ENCODE assay signal across 8 cellular contexts in genomic region chr14:103386632-103387329, GRCh38. TPM values are rescaled to one million over a fixed set of nuclear protein-coding genes. Genes with fewer than 3 reads are reported as not detected.
A peak's percentile ranks its signal among the peaks of the same experiment; 100 is the strongest.
DNase-seq lines count a peak whose midpoint lies in the region; ATAC-seq and TF ChIP-seq lines count a peak whose summit lies in the region.

No MANE protein-coding gene starts in this region.

- peak overlapping the region in 1 of 2 donors; percentile 83 for H3K27ac ChIP-seq in ovary

- TF ChIP-seq EP300 in ovary (IDR thresholded peaks at IDR 0.05) = no peak

- ATAC-seq in GM21737 (IDR thresholded peaks at IDR 0.05; ENCODE audit: unreplicated experiment) (no peak), HG02970 (IDR thresholded peaks at IDR 0.05; ENCODE audit: low FRiP score, unreplicated experiment) (no peak)

- TF ChIP-seq POLR2A in ovary (IDR thresholded peaks at IDR 0.05) = no peak

- TF ChIP-seq CTCF in GM12875 (IDR thresholded peaks at IDR 0.05; ENCODE audit: borderline replicate concordance, insufficient read depth, low read depth, low read length) (no peak), epithelial cell of proximal tubule (conservative IDR thresholded peaks at IDR 0.05; ENCODE audit: low read depth, low read length) (no peak), ovary (IDR thresholded peaks at IDR 0.05) (no peak)

- no peaks in the 10 kb centered on the region for H3K36me3 ChIP-seq in ovary

- 3 to 4% (median 3%) methylated on average over 11 of the region's 11 CpGs for WGBS in ovary, 3 donors

- H3K4me1 ChIP-seq in ovary (ENCODE audit: insufficient read depth) = peaks cover 5% of the 10 kb centered on the region

- intact Hi-C loops in ovary (cut with DNase I) = loop anchor here in 2 of 4 donors (5.0 to 10.0 kb wide), 2 partner anchors 49 to 52 kb away; partner anchors contain the start of gene EIF5 (in 1 of the 2)

- no peaks in the 10 kb centered on the region for H3K27me3 ChIP-seq in ovary

- DNase-seq in RKO (ENCODE audit: low spot score) (peak; percentile 43), epithelial cell of proximal tubule (ENCODE audit: low read depth) (no peak), ovary (no peak), amygdala (lab: John Stamatoyannopoulos, UW) (no peak), OCI-M2 (lab: John Stamatoyannopoulos, UW; ENCODE audit: unreplicated experiment) (no peak)

- H3K4me3 ChIP-seq in GM12875 (ENCODE audit: low read depth, low read length) = peak overlapping the region; percentile 98
- peak overlapping the region; percentile 98 for H3K4me3 ChIP-seq in epithelial cell of proximal tubule (ENCODE audit: low read depth, low read length)
- peak overlapping the region; percentile 68 for H3K4me3 ChIP-seq in ovary

- H3K9me3 ChIP-seq in ovary = no peaks in the 10 kb centered on the region

RNA-seq across cellular contexts. Expression of gene MARK3, which starts 1.6 kb away (rescaled TPM):
- total RNA-seq in epithelial cell of proximal tubule (47.5 and 59.3 TPM in 2 replicates), ovary (100 to 1,000 TPM in 1 of 7 donors, 10 to 100 TPM in 6; 63.8 to 110 (median 79.8) TPM)
- 10 to 100 TPM; 46.4 to 60.1 TPM for polyA plus RNA-seq in ovary

RNA-seq across cellular contexts. Expression of gene EIF5, which starts 52.7 kb away (rescaled TPM):
- total RNA-seq in epithelial cell of proximal tubule = 187 and 238 TPM in 2 replicates
- 100 to 1,000 TPM in 6 of 7 donors, 10 to 100 TPM in 1; 76.7 to 169 (median 134) TPM for total RNA-seq in ovary
- 10 to 100 TPM; 73.0 to 97.9 TPM for polyA plus RNA-seq in ovary
